Comparison of ENCODE assay signal across 8 cellular contexts in the genomic region with DNA sequence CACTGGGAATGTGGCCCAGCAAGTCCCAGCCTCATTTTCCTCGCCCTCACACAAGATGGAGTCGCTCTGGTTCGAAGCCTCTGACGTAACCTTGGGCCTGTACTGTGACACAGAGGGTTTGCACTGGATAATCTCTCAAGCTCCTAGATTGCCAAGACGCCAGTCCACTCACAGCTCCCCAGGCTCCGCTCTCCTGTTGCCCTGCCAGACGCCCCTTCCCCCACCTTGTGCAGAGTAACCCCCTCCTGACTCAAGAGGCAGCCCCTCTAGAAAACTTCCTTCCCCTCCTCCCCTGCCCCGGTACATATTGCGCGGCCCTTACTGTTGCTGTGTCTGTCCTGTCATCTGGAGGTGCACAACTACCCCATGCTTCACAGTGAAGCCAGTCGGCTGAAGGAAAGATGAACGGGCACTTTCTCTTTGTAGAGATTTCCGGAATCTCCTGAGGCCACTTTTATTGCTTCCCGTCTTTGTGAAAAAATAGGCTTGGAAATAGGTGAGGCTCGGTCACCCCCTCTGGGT. TPM values are rescaled to one million over a fixed set of nuclear protein-coding genes. Genes with fewer than 3 reads are reported as not detected.
DNase-seq lines count a peak whose midpoint lies in the region; TF ChIP-seq lines count a peak whose summit lies in the region.

No MANE protein-coding gene starts in this region.

- H3K27me3 Mint-ChIP-seq in endothelial cell (ENCODE audit: unreplicated experiment), result peaks cover 17% of the 10 kb centered on the region

- H3K4me1 ChIP-seq in mucosa of stomach (ENCODE audit: control insufficient read depth, insufficient read depth, low read length), result peaks cover 8% of the 10 kb centered on the region

- peaks cover 26% of the 10 kb centered on the region for H3K27me3 ChIP-seq in mucosa of stomach (ENCODE audit: control insufficient read depth, insufficient read depth, low read length)

- H3K9ac ChIP-seq in mucosa of stomach (ENCODE audit: low read length), result peak overlapping the region; percentile 34

- no peaks in the 10 kb centered on the region for H3K36me3 ChIP-seq in mucosa of stomach (ENCODE audit: control insufficient read depth, insufficient read depth, low read length)

- H3K27ac Mint-ChIP-seq in endothelial cell (ENCODE audit: unreplicated experiment), result peak overlapping the region; percentile 67

- POLR2A ChIA-PET in AG04449 (lab: Yijun Ruan, JAX), result interaction anchor here (0.6 to 1.0 kb wide), 4 partner anchors 14 to 1201 kb away, joined by 3 to 4 read pairs (median 3); no protein-coding TSS in a partner anchor

- peak overlapping the region; percentile 64 for H3K4me3 ChIP-seq in AG04449 (ENCODE audit: low read depth, low read length)
- H3K4me3 ChIP-seq in mucosa of stomach (ENCODE audit: low read length), result peak overlapping the region; percentile 14

- no peaks in the 10 kb centered on the region for H3K9me3 Mint-ChIP-seq in endothelial cell (ENCODE audit: unreplicated experiment)

- H3K4me3 Mint-ChIP-seq in endothelial cell (ENCODE audit: unreplicated experiment), result peak overlapping the region; percentile 81

- DNase-seq in AG04449 (ENCODE audit: low read depth, low spot score) (no peak), KBM-7 (peak; percentile 22), endothelial cell (ENCODE audit: low spot score) (no peak), amniotic stem cell (lab: John Stamatoyannopoulos, UW) (no peak), NCI-H146 treated with DMSO at 0.1 percent for 48 hours (lab: John Stamatoyannopoulos, UW; ENCODE audit: unreplicated experiment) (no peak), GDM1 (lab: John Stamatoyannopoulos, UW) (no peak)
- no peak for DNase-seq in activated CD4-positive, alpha-beta T cell treated with anti-CD3 and anti-CD28 coated beads, Interleukin-2, amount 50 U/mL, for 48 hours

- no peaks in the 10 kb centered on the region for H3K9me3 ChIP-seq in mucosa of stomach (ENCODE audit: control insufficient read depth, low read length)

- H3K36me3 Mint-ChIP-seq in endothelial cell (ENCODE audit: low read depth, unreplicated experiment), result peaks cover 10% of the 10 kb centered on the region

- TF ChIP-seq CTCF in AG04449 (IDR thresholded peaks at IDR 0.05; ENCODE audit: insufficient read depth, low read length, missing control alignments) (no peak), endothelial cell (IDR thresholded peaks at IDR 0.05; ENCODE audit: unreplicated experiment) (no peak)

- H3K4me1 Mint-ChIP-seq in endothelial cell (ENCODE audit: unreplicated experiment), result peaks cover 17% of the 10 kb centered on the region

- in situ Hi-C loops in KBM-7 (cut with MboI; ENCODE audit: low pct_unique_long_range_greater_than_20kb, low sequenced_read_pairs), result no loop called here

- CTCF ChIA-PET in AG04449 (lab: Yijun Ruan, JAX), result interaction anchor here (1.3 to 4.8 kb wide), 6 partner anchors 10 to 254 kb away, joined by 3 to 22 read pairs (median 8); no protein-coding TSS in a partner anchor

RNA-seq across cellular contexts. Expression of a gene that starts 1.0 kb away (rescaled TPM):
- 2.6 TPM for total RNA-seq in endothelial cell (ENCODE audit: unreplicated experiment)
